ENCODE assay signal across 8 cellular contexts in the genomic region with DNA sequence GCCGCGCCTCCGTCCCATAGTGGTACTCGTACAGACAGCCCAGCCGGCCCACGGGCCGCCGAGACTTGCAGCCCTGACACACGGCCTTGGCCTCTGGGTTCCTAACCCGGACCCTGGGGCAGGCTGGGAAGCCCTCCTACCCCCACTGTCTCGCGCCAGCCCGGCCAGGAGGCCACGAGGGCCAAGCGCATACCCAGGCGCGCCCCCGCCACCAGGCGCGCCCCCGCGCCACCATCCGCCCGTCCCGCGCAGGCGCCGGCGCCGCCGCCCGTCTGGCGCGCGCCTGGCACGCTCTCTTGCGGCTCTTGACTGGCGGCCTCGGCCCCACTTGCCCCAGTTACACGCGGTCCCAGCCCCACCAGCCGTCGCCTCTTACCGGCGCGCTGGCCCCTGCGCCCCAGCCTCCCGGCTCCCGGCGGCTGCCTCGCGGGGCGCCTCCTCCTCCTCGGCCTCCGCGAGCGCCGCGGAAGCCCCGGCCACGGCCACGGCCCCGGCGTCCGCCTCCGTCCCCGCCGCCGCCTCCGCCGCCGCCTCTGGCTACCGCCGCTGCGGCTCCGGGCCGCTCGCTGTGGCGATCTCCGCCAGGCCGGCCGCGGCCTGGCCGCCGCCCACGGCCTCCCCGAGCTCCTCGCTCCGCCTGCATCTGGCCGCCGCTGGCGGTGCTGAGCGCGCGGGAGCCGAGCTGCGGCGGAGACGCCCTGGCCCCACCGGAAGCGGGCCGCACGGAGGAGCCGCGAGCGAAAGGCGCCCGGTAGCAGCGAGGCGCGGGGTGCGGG. TPM values are rescaled to one million over a fixed set of nuclear protein-coding genes. Genes with fewer than 3 reads are reported as not detected.
DNase-seq lines count a peak whose midpoint lies in the region; ATAC-seq and TF ChIP-seq lines count a peak whose summit lies in the region.

No MANE protein-coding gene starts in this region.

- peak; percentile 75 for ATAC-seq in GM19035 (IDR thresholded peaks at IDR 0.05; ENCODE audit: unreplicated experiment)
- ATAC-seq in HG03196 (IDR thresholded peaks at IDR 0.05; ENCODE audit: unreplicated experiment), result peak; percentile 71

- no peak for TF ChIP-seq POLR2A in lower leg skin (IDR thresholded peaks at IDR 0.05)

- DNase-seq in Ammon's horn (ENCODE audit: low spot score) (peak; percentile 90), NCI-H524 treated with DMSO at 0.1 percent for 48 hours (lab: John Stamatoyannopoulos, UW) (peak; percentile 47), dermis microvascular lymphatic vessel endothelial cell (ENCODE audit: low read depth in 2 of 2) (peak; percentile 30 to 84), lower leg skin (ENCODE audit: low spot score in 2 of 2) (peak; percentile 53 to 93)
- peak; percentile 57 for DNase-seq in activated CD4-positive, alpha-beta T cell treated with anti-CD3 and anti-CD28 coated beads, Interleukin-2, amount 50 U/mL, for 24 hours (ENCODE audit: low read depth in 1 of 2, low spot score in 1 of 2)
- DNase-seq in stimulated activated CD4-positive, alpha-beta T cell treated with anti-CD3 and anti-CD28 coated beads, Interleukin-4, amount 100 ng/mL, for 48 hours (ENCODE audit: low read depth in 2 of 2), result peak; percentile 53 to 58

- intact Hi-C loops in lower leg skin (cut with DNase I; ENCODE audit: low total_unique reads), result no loop called here

- H3K4me3 ChIP-seq in lower leg skin (ENCODE audit: low read depth, poor library complexity, severe bottlenecking), result peak overlapping the region; percentile 89

- TF ChIP-seq CTCF in lower leg skin (IDR thresholded peaks at IDR 0.05), result no peak

- WGBS in lower leg skin, 2 donors, result 0% methylated on average over 6 to 51 of the region's 112 CpGs

RNA-seq across cellular contexts. Expression of a gene that starts 0.4 kb away (rescaled TPM):
- total RNA-seq in dermis microvascular lymphatic vessel endothelial cell (16.8 and 19.8 TPM in 2 replicates), lower leg skin (10 to 100 TPM in 3 of 4 donors, 1 to 10 TPM in 1; 9.7 to 17.0 (median 12.9) TPM)

Comparison
In these comparisons a context has a peak if more than half of its experiments do, and no peak if none do; other contexts are left out.
1. Peak in every context shown above with its lines: DNase-seq, ATAC-seq and H3K4me3 ChIP-seq.